In the genomic region with DNA sequence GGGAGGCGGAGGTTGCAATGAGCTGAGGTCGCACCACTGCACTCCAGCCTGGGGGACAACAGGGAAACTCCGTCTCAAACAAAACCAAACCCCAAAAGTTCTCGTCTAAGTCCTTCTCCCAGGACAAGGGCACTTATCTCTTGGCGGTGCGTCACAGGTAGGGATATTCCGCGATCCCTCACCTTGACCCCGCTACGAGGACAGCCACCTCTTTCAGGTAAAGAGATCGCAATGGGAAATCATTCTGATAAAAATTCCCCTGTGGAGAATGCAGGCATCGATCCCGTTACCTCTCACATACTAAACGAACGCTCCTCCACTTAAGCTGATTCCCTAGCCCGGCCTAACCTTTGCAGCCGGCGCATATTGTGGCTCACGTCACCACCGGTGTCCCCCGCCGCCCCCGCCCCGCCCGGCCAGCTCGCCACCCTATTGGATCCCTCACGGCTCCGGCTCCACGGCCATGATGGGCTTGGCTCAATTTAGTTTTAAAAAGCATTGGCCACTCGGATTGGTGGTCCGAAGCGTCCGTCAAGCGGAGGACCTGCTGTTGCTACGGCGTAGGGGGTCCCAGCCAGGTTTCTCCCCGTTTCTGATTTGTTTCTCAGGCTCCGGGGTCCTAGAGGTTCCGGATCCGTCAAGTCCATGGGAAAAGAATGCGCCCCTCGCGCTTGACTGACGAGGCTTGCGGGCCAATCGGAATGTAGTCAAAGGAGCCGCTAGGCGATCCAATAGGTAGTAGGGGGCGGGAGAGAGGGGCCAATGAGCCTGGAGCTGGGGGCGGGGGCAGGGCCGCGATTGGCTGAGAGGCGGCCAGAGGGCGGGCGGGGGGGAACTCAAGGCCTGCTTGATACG, we compare ENCODE assay signal across 1 cellular context.
TF ChIP-seq lines count a peak whose summit lies in the region.

No MANE protein-coding gene starts in this region.

TF ChIP-seq in HEK293, 187 proteins besides CTCF, POLR2A, EP300 and RAD21 (continued from another document and continues in another):
- TF ChIP-seq, protein P1, sequence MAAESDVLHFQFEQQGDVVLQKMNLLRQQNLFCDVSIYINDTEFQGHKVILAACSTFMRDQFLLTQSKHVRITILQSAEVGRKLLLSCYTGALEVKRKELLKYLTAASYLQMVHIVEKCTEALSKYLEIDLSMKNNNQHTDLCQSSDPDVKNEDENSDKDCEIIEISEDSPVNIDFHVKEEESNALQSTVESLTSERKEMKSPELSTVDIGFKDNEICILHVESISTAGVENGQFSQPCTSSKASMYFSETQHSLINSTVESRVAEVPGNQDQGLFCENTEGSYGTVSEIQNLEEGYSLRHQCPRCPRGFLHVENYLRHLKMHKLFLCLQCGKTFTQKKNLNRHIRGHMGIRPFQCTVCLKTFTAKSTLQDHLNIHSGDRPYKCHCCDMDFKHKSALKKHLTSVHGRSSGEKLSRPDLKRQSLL (tag by site-specific recombination; IDR thresholded peaks at IDR 0.05) = peak; percentile 80
- TF ChIP-seq ZBTB17 (tag by site-specific recombination; IDR thresholded peaks at IDR 0.05) (peak; percentile 72; the same call in 1 of the 2 replicates), ZFP3 (tag by site-specific recombination; IDR thresholded peaks at IDR 0.05; ENCODE audit: low read depth) (no peak), ZNF184 (tag by site-specific recombination; IDR thresholded peaks at IDR 0.05) (0 out of 2 replicates have a peak, but pooled peaks have one; percentile 61), ZNF843 (tag by site-specific recombination; IDR thresholded peaks at IDR 0.05) (no peak), ZNF548 (tag by site-specific recombination; IDR thresholded peaks at IDR 0.05) (no peak), GLIS1 (tag by site-specific recombination; IDR thresholded peaks at IDR 0.05) (peak; percentile 33; the same call in 1 of the 2 replicates), FEZF1 (tag by site-specific recombination; IDR thresholded peaks at IDR 0.05) (no peak), MYNN (tag by site-specific recombination; IDR thresholded peaks at IDR 0.05; ENCODE audit: borderline replicate concordance) (no peak), SP2 (tag by site-specific recombination; IDR thresholded peaks at IDR 0.05) (peak; percentile 88), ZNF302 (tag by site-specific recombination; IDR thresholded peaks at IDR 0.05; ENCODE audit: low read depth) (no peak), ZNF175 (tag by site-specific recombination; IDR thresholded peaks at IDR 0.05) (no peak), ZNF223 (tag by site-specific recombination; IDR thresholded peaks at IDR 0.05) (no peak), ZNF785 (tag by site-specific recombination; IDR thresholded peaks at IDR 0.05) (no peak), ZNF174 (tag by site-specific recombination; IDR thresholded peaks at IDR 0.05) (no peak), ZNF48 (tag by site-specific recombination; IDR thresholded peaks at IDR 0.05) (no peak), SCRT2 (tag by site-specific recombination; IDR thresholded peaks at IDR 0.05) (peak; percentile 74), ZNF558 (tag by site-specific recombination; IDR thresholded peaks at IDR 0.05) (0 out of 2 replicates have a peak, but pooled peaks have one; percentile 19), ZNF394 (tag by site-specific recombination; IDR thresholded peaks at IDR 0.05; ENCODE audit: borderline replicate concordance) (peak; percentile 91), ZNF274 (IDR thresholded peaks at IDR 0.05; ENCODE audit: low read length) (no peak), ZNF274 (tag by site-specific recombination; IDR thresholded peaks at IDR 0.05; ENCODE audit: borderline replicate concordance) (no peak), KLF9 (tag by site-specific recombination; IDR thresholded peaks at IDR 0.05; ENCODE audit: low read depth) (no peak), PRDM1 (tag by site-specific recombination; IDR thresholded peaks at IDR 0.05) (no peak), ZBTB21 (tag by site-specific recombination; IDR thresholded peaks at IDR 0.05) (peak; percentile 65), ZNF549 (tag by site-specific recombination; IDR thresholded peaks at IDR 0.05) (no peak), ZSCAN30 (tag by site-specific recombination; IDR thresholded peaks at IDR 0.05) (peak; percentile 90; the same call in 1 of the 2 replicates)
- TF ChIP-seq, protein P2, sequence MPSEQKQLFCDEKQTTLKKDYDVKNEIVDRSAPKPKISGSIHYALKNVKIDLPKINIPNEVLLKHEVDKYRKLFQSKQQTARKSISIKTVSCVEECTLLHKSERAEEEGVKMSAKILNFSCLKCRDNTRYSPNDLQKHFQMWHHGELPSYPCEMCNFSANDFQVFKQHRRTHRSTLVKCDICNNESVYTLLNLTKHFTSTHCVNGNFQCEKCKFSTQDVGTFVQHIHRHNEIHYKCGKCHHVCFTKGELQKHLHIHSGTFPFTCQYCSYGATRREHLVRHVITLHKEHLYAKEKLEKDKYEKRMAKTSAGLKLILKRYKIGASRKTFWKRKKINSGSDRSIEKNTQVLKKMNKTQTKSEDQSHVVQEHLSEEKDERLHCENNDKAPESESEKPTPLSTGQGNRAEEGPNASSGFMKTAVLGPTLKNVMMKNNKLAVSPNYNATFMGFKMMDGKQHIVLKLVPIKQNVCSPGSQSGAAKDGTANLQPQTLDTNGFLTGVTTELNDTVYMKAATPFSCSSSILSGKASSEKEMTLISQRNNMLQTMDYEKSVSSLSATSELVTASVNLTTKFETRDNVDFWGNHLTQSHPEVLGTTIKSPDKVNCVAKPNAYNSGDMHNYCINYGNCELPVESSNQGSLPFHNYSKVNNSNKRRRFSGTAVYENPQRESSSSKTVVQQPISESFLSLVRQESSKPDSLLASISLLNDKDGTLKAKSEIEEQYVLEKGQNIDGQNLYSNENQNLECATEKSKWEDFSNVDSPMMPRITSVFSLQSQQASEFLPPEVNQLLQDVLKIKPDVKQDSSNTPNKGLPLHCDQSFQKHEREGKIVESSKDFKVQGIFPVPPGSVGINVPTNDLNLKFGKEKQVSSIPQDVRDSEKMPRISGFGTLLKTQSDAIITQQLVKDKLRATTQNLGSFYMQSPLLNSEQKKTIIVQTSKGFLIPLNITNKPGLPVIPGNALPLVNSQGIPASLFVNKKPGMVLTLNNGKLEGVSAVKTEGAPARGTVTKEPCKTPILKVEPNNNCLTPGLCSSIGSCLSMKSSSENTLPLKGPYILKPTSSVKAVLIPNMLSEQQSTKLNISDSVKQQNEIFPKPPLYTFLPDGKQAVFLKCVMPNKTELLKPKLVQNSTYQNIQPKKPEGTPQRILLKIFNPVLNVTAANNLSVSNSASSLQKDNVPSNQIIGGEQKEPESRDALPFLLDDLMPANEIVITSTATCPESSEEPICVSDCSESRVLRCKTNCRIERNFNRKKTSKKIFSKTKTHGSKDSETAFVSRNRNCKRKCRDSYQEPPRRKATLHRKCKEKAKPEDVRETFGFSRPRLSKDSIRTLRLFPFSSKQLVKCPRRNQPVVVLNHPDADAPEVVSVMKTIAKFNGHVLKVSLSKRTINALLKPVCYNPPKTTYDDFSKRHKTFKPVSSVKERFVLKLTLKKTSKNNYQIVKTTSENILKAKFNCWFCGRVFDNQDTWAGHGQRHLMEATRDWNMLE (tag by site-specific recombination; conservative IDR thresholded peaks at IDR 0.05; ENCODE audit: low read depth) = no peak
- TF ChIP-seq, protein P3, sequence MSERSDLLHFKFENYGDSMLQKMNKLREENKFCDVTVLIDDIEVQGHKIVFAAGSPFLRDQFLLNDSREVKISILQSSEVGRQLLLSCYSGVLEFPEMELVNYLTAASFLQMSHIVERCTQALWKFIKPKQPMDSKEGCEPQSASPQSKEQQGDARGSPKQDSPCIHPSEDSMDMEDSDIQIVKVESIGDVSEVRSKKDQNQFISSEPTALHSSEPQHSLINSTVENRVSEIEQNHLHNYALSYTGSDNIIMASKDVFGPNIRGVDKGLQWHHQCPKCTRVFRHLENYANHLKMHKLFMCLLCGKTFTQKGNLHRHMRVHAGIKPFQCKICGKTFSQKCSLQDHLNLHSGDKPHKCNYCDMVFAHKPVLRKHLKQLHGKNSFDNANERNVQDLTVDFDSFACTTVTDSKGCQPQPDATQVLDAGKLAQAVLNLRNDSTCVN (tag by site-specific recombination; optimal IDR thresholded peaks at IDR 0.05) = peak; percentile 22
- TF ChIP-seq, protein P4, sequence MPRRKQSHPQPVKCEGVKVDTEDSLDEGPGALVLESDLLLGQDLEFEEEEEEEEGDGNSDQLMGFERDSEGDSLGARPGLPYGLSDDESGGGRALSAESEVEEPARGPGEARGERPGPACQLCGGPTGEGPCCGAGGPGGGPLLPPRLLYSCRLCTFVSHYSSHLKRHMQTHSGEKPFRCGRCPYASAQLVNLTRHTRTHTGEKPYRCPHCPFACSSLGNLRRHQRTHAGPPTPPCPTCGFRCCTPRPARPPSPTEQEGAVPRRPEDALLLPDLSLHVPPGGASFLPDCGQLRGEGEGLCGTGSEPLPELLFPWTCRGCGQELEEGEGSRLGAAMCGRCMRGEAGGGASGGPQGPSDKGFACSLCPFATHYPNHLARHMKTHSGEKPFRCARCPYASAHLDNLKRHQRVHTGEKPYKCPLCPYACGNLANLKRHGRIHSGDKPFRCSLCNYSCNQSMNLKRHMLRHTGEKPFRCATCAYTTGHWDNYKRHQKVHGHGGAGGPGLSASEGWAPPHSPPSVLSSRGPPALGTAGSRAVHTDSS (tag by site-specific recombination; IDR thresholded peaks at IDR 0.05) = no peak; the same call in 1 of the 2 replicates
- TF ChIP-seq, protein P5, sequence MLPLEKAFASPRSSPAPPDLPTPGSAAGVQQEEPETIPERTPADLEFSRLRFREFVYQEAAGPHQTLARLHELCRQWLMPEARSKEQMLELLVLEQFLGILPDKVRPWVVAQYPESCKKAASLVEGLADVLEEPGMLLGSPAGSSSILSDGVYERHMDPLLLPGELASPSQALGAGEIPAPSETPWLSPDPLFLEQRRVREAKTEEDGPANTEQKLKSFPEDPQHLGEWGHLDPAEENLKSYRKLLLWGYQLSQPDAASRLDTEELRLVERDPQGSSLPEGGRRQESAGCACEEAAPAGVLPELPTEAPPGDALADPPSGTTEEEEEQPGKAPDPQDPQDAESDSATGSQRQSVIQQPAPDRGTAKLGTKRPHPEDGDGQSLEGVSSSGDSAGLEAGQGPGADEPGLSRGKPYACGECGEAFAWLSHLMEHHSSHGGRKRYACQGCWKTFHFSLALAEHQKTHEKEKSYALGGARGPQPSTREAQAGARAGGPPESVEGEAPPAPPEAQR (tag by site-specific recombination; IDR thresholded peaks at IDR 0.05) = no peak
- TF ChIP-seq, protein P6, sequence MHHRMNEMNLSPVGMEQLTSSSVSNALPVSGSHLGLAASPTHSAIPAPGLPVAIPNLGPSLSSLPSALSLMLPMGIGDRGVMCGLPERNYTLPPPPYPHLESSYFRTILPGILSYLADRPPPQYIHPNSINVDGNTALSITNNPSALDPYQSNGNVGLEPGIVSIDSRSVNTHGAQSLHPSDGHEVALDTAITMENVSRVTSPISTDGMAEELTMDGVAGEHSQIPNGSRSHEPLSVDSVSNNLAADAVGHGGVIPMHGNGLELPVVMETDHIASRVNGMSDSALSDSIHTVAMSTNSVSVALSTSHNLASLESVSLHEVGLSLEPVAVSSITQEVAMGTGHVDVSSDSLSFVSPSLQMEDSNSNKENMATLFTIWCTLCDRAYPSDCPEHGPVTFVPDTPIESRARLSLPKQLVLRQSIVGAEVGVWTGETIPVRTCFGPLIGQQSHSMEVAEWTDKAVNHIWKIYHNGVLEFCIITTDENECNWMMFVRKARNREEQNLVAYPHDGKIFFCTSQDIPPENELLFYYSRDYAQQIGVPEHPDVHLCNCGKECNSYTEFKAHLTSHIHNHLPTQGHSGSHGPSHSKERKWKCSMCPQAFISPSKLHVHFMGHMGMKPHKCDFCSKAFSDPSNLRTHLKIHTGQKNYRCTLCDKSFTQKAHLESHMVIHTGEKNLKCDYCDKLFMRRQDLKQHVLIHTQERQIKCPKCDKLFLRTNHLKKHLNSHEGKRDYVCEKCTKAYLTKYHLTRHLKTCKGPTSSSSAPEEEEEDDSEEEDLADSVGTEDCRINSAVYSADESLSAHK (tag by site-specific recombination; IDR thresholded peaks at IDR 0.05) = peak; percentile 43; the same call in 1 of the 2 replicates
- TF ChIP-seq, protein P7, sequence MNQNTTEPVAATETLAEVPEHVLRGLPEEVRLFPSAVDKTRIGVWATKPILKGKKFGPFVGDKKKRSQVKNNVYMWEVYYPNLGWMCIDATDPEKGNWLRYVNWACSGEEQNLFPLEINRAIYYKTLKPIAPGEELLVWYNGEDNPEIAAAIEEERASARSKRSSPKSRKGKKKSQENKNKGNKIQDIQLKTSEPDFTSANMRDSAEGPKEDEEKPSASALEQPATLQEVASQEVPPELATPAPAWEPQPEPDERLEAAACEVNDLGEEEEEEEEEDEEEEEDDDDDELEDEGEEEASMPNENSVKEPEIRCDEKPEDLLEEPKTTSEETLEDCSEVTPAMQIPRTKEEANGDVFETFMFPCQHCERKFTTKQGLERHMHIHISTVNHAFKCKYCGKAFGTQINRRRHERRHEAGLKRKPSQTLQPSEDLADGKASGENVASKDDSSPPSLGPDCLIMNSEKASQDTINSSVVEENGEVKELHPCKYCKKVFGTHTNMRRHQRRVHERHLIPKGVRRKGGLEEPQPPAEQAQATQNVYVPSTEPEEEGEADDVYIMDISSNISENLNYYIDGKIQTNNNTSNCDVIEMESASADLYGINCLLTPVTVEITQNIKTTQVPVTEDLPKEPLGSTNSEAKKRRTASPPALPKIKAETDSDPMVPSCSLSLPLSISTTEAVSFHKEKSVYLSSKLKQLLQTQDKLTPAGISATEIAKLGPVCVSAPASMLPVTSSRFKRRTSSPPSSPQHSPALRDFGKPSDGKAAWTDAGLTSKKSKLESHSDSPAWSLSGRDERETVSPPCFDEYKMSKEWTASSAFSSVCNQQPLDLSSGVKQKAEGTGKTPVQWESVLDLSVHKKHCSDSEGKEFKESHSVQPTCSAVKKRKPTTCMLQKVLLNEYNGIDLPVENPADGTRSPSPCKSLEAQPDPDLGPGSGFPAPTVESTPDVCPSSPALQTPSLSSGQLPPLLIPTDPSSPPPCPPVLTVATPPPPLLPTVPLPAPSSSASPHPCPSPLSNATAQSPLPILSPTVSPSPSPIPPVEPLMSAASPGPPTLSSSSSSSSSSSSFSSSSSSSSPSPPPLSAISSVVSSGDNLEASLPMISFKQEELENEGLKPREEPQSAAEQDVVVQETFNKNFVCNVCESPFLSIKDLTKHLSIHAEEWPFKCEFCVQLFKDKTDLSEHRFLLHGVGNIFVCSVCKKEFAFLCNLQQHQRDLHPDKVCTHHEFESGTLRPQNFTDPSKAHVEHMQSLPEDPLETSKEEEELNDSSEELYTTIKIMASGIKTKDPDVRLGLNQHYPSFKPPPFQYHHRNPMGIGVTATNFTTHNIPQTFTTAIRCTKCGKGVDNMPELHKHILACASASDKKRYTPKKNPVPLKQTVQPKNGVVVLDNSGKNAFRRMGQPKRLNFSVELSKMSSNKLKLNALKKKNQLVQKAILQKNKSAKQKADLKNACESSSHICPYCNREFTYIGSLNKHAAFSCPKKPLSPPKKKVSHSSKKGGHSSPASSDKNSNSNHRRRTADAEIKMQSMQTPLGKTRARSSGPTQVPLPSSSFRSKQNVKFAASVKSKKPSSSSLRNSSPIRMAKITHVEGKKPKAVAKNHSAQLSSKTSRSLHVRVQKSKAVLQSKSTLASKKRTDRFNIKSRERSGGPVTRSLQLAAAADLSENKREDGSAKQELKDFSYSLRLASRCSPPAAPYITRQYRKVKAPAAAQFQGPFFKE (tag by site-specific recombination; IDR thresholded peaks at IDR 0.05; ENCODE audit: borderline replicate concordance) = no peak
